ENCODE assay signal across 8 cellular contexts in genomic region chr16:58025351-58026138, GRCh38. TPM values are rescaled to one million over a fixed set of nuclear protein-coding genes. Genes with fewer than 3 reads are reported as not detected.
DNase-seq lines count a peak whose midpoint lies in the region; ATAC-seq, FAIRE-seq and TF ChIP-seq lines count a peak whose summit lies in the region.

Gene MMP15 (plus strand): TSS chr16:58025754. CDS start chr16:58026351, 597 bp downstream.

- peak within 1 kb of the TSS; percentile 42 for H3K4me3 ChIP-seq in bronchial epithelial cell (ENCODE audit: low read depth, low read length)

- FAIRE-seq in bronchial epithelial cell (lab: Jason Lieb, UNC), result no peak

- DNase-seq in DMS114 treated with DMSO at 0.1 percent for 48 hours (lab: John Stamatoyannopoulos, UW; ENCODE audit: unreplicated experiment) (peak; percentile 45), NCI-H1105 treated with DMSO at 0.1 percent for 48 hours (lab: John Stamatoyannopoulos, UW) (peak; percentile 63), bronchial epithelial cell (ENCODE audit: low read depth) (peak; percentile 51), inferior parietal cortex (ENCODE audit: extremely low spot score) (peak; percentile 53)
- peak; percentile 35 to 48 for DNase-seq in stimulated activated CD4-positive, alpha-beta T cell treated with anti-CD3 and anti-CD28 coated beads, Interleukin-12 subunit alpha, Interleukin-12 subunit beta, amount 100 ng/mL, for 24 hours (ENCODE audit: low read depth in 2 of 2)

- ATAC-seq in GM21737 (IDR thresholded peaks at IDR 0.05; ENCODE audit: unreplicated experiment) (peak; percentile 61), GM18517 (IDR thresholded peaks at IDR 0.05; ENCODE audit: unreplicated experiment) (no peak)

- H3K27ac ChIP-seq in VCaP, result peak within 1 kb of the TSS; percentile 84

- TF ChIP-seq CTCF in VCaP (conservative IDR thresholded peaks at IDR 0.05) (no peak), bronchial epithelial cell (IDR thresholded peaks at IDR 0.05; ENCODE audit: insufficient read depth, low read length, severe bottlenecking) (no peak)

- no peaks in the 10 kb centered on the region for H3K27me3 ChIP-seq in bronchial epithelial cell (ENCODE audit: control insufficient read depth, insufficient read depth, low read length)

- H3K36me3 ChIP-seq in bronchial epithelial cell (ENCODE audit: control insufficient read depth, insufficient read depth, low read length), result no peaks in the 10 kb centered on the region

RNA-seq across cellular contexts. Expression of gene MMP15, which starts in this region (rescaled TPM):
- 7.9 and 8.4 TPM in 2 replicates for total RNA-seq in bronchial epithelial cell
